ENCODE assay signal across 8 cellular contexts in genomic region chr15:44584162-44584749, GRCh38.
A peak's percentile ranks its signal among the peaks of the same experiment; 100 is the strongest.
DNase-seq lines count a peak whose midpoint lies in the region; ATAC-seq lines count a peak whose summit lies in the region.

No MANE protein-coding gene starts in this region.

- no peak for ATAC-seq in GM18511 (IDR thresholded peaks at IDR 0.05; ENCODE audit: unreplicated experiment)

- peak; percentile 3 for DNase-seq in NCI-H2196 (lab: John Stamatoyannopoulos, UW; ENCODE audit: unreplicated experiment)
- DNase-seq in NCI-H2196 treated with DMSO at 0.1 percent for 48 hours (lab: John Stamatoyannopoulos, UW; ENCODE audit: unreplicated experiment) = no peak
- peak; percentile 29 to 64 for DNase-seq in NCI-H524 (lab: John Stamatoyannopoulos, UW)
- DNase-seq in activated T-cell treated with anti-CD3 and anti-CD28 coated beads, Interleukin-2, amount 50 U/mL, for 48 hours = peak; percentile 65 to 70
- DNase-seq in germinal center (ENCODE audit: low spot score) = peak; percentile 46
- DNase-seq in stimulated activated CD4-positive, alpha-beta T cell treated with anti-CD3 and anti-CD28 coated beads, Interleukin-2, amount 100 ng/mL, for 48 hours = peak; percentile 44 to 45
- DNase-seq in DMS79 (lab: John Stamatoyannopoulos, UW) = no peak

Comparison
In these comparisons a context has a peak if more than half of its experiments do, and no peak if none do; other contexts are left out.
1. DNase-seq: peak in NCI-H2196 (single experiment), NCI-H524 (2 of 2), activated T-cell treated with anti-CD3 and anti-CD28 coated beads, Interleukin-2, amount 50 U/mL, for 48 hours (2 of 2), germinal center (single experiment) and stimulated activated CD4-positive, alpha-beta T cell treated with anti-CD3 and anti-CD28 coated beads, Interleukin-2, amount 100 ng/mL, for 48 hours (2 of 2); none in NCI-H2196 treated with DMSO at 0.1 percent for 48 hours (single experiment) and DMS79 (single experiment).